In genomic region chr3:100708989-100709839, GRCh38 we compare ENCODE assay signal across 1 cellular context.
A peak's percentile ranks its signal among the peaks of the same experiment; 100 is the strongest.
TF ChIP-seq lines count a peak whose summit lies in the region.

Gene TFG, plus strand, starts transcription at chr3:100709494. Its CDS starts 4,192 bp downstream, at chr3:100713686.

TF ChIP-seq in HepG2, 621 proteins besides CTCF, POLR2A, EP300 and RAD21 (continued from another document and continues in another):
- TF ChIP-seq, protein P1, sequence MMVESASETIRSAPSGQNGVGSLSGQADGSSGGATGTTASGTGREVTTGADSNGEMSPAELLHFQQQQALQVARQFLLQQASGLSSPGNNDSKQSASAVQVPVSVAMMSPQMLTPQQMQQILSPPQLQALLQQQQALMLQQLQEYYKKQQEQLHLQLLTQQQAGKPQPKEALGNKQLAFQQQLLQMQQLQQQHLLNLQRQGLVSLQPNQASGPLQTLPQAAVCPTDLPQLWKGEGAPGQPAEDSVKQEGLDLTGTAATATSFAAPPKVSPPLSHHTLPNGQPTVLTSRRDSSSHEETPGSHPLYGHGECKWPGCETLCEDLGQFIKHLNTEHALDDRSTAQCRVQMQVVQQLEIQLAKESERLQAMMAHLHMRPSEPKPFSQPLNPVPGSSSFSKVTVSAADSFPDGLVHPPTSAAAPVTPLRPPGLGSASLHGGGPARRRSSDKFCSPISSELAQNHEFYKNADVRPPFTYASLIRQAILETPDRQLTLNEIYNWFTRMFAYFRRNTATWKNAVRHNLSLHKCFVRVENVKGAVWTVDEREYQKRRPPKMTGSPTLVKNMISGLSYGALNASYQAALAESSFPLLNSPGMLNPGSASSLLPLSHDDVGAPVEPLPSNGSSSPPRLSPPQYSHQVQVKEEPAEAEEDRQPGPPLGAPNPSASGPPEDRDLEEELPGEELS (CRISPR knock-in tag; IDR thresholded peaks at IDR 0.05) = 0 out of 2 replicates have a peak, but pooled peaks have one; percentile 34
- TF ChIP-seq, protein P2, sequence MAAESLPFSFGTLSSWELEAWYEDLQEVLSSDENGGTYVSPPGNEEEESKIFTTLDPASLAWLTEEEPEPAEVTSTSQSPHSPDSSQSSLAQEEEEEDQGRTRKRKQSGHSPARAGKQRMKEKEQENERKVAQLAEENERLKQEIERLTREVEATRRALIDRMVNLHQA (CRISPR knock-in tag; IDR thresholded peaks at IDR 0.05) = no peak
- 0 out of 2 replicates have a peak, but pooled peaks have one; percentile 12 for TF ChIP-seq HDAC2 (CRISPR knock-in tag; IDR thresholded peaks at IDR 0.05)
- TF ChIP-seq, protein P3, sequence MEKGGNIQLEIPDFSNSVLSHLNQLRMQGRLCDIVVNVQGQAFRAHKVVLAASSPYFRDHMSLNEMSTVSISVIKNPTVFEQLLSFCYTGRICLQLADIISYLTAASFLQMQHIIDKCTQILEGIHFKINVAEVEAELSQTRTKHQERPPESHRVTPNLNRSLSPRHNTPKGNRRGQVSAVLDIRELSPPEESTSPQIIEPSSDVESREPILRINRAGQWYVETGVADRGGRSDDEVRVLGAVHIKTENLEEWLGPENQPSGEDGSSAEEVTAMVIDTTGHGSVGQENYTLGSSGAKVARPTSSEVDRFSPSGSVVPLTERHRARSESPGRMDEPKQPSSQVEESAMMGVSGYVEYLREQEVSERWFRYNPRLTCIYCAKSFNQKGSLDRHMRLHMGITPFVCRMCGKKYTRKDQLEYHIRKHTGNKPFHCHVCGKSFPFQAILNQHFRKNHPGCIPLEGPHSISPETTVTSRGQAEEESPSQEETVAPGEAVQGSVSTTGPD (CRISPR knock-in tag; IDR thresholded peaks at IDR 0.05) = no peak
- TF ChIP-seq, protein P4, sequence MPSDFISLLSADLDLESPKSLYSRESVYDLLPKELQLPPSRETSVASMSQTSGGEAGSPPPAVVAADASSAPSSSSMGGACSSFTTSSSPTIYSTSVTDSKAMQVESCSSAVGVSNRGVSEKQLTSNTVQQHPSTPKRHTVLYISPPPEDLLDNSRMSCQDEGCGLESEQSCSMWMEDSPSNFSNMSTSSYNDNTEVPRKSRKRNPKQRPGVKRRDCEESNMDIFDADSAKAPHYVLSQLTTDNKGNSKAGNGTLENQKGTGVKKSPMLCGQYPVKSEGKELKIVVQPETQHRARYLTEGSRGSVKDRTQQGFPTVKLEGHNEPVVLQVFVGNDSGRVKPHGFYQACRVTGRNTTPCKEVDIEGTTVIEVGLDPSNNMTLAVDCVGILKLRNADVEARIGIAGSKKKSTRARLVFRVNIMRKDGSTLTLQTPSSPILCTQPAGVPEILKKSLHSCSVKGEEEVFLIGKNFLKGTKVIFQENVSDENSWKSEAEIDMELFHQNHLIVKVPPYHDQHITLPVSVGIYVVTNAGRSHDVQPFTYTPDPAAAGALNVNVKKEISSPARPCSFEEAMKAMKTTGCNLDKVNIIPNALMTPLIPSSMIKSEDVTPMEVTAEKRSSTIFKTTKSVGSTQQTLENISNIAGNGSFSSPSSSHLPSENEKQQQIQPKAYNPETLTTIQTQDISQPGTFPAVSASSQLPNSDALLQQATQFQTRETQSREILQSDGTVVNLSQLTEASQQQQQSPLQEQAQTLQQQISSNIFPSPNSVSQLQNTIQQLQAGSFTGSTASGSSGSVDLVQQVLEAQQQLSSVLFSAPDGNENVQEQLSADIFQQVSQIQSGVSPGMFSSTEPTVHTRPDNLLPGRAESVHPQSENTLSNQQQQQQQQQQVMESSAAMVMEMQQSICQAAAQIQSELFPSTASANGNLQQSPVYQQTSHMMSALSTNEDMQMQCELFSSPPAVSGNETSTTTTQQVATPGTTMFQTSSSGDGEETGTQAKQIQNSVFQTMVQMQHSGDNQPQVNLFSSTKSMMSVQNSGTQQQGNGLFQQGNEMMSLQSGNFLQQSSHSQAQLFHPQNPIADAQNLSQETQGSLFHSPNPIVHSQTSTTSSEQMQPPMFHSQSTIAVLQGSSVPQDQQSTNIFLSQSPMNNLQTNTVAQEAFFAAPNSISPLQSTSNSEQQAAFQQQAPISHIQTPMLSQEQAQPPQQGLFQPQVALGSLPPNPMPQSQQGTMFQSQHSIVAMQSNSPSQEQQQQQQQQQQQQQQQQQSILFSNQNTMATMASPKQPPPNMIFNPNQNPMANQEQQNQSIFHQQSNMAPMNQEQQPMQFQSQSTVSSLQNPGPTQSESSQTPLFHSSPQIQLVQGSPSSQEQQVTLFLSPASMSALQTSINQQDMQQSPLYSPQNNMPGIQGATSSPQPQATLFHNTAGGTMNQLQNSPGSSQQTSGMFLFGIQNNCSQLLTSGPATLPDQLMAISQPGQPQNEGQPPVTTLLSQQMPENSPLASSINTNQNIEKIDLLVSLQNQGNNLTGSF (CRISPR knock-in tag; IDR thresholded peaks at IDR 0.05) = peak; percentile 51; the same call in 1 of the 2 replicates
- TF ChIP-seq, protein P5, sequence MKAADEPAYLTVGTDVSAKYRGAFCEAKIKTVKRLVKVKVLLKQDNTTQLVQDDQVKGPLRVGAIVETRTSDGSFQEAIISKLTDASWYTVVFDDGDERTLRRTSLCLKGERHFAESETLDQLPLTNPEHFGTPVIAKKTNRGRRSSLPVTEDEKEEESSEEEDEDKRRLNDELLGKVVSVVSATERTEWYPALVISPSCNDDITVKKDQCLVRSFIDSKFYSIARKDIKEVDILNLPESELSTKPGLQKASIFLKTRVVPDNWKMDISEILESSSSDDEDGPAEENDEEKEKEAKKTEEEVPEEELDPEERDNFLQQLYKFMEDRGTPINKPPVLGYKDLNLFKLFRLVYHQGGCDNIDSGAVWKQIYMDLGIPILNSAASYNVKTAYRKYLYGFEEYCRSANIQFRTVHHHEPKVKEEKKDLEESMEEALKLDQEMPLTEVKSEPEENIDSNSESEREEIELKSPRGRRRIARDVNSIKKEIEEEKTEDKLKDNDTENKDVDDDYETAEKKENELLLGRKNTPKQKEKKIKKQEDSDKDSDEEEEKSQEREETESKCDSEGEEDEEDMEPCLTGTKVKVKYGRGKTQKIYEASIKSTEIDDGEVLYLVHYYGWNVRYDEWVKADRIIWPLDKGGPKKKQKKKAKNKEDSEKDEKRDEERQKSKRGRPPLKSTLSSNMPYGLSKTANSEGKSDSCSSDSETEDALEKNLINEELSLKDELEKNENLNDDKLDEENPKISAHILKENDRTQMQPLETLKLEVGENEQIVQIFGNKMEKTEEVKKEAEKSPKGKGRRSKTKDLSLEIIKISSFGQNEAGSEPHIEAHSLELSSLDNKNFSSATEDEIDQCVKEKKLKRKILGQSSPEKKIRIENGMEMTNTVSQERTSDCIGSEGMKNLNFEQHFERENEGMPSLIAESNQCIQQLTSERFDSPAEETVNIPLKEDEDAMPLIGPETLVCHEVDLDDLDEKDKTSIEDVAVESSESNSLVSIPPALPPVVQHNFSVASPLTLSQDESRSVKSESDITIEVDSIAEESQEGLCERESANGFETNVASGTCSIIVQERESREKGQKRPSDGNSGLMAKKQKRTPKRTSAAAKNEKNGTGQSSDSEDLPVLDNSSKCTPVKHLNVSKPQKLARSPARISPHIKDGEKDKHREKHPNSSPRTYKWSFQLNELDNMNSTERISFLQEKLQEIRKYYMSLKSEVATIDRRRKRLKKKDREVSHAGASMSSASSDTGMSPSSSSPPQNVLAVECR (CRISPR knock-in tag; IDR thresholded peaks at IDR 0.05; ENCODE audit: borderline replicate concordance) = peak; percentile 71; the same call in 1 of the 2 replicates
- TF ChIP-seq RXRB (CRISPR knock-in tag; IDR thresholded peaks at IDR 0.05; ENCODE audit: borderline replicate concordance) = peak; percentile 45
- TF ChIP-seq, protein P6, sequence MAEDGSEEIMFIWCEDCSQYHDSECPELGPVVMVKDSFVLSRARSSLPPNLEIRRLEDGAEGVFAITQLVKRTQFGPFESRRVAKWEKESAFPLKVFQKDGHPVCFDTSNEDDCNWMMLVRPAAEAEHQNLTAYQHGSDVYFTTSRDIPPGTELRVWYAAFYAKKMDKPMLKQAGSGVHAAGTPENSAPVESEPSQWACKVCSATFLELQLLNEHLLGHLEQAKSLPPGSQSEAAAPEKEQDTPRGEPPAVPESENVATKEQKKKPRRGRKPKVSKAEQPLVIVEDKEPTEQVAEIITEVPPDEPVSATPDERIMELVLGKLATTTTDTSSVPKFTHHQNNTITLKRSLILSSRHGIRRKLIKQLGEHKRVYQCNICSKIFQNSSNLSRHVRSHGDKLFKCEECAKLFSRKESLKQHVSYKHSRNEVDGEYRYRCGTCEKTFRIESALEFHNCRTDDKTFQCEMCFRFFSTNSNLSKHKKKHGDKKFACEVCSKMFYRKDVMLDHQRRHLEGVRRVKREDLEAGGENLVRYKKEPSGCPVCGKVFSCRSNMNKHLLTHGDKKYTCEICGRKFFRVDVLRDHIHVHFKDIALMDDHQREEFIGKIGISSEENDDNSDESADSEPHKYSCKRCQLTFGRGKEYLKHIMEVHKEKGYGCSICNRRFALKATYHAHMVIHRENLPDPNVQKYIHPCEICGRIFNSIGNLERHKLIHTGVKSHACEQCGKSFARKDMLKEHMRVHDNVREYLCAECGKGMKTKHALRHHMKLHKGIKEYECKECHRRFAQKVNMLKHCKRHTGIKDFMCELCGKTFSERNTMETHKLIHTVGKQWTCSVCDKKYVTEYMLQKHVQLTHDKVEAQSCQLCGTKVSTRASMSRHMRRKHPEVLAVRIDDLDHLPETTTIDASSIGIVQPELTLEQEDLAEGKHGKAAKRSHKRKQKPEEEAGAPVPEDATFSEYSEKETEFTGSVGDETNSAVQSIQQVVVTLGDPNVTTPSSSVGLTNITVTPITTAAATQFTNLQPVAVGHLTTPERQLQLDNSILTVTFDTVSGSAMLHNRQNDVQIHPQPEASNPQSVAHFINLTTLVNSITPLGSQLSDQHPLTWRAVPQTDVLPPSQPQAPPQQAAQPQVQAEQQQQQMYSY (CRISPR knock-in tag; IDR thresholded peaks at IDR 0.05) = no peak
- no peak for TF ChIP-seq ZNF550 (CRISPR knock-in tag; IDR thresholded peaks at IDR 0.05; ENCODE audit: borderline replicate concordance)
- TF ChIP-seq KLF11 (CRISPR knock-in tag; IDR thresholded peaks at IDR 0.05) = peak; percentile 88
- no peak; the same call in none of the 2 replicates for TF ChIP-seq TFE3 (CRISPR knock-in tag; IDR thresholded peaks at IDR 0.05)
- TF ChIP-seq NR0B2 (CRISPR knock-in tag; IDR thresholded peaks at IDR 0.05) = 0 out of 2 replicates have a peak, but pooled peaks have one; percentile 26
- TF ChIP-seq MEIS2 (CRISPR knock-in tag; IDR thresholded peaks at IDR 0.05) = peak; percentile 29; the same call in 1 of the 2 replicates
- peak; percentile 90 for TF ChIP-seq ZMAT3 (CRISPR knock-in tag; conservative IDR thresholded peaks at IDR 0.05)
- TF ChIP-seq, protein P7, sequence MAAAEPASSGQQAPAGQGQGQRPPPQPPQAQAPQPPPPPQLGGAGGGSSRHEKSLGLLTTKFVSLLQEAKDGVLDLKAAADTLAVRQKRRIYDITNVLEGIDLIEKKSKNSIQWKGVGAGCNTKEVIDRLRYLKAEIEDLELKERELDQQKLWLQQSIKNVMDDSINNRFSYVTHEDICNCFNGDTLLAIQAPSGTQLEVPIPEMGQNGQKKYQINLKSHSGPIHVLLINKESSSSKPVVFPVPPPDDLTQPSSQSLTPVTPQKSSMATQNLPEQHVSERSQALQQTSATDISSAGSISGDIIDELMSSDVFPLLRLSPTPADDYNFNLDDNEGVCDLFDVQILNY (CRISPR knock-in tag; conservative IDR thresholded peaks at IDR 0.05) = 0 out of 2 replicates have a peak, but pooled peaks have one; percentile 61
- TF ChIP-seq HNRNPLL (IDR thresholded peaks at IDR 0.05; ENCODE audit: low read depth, low read length, poor library complexity, severe bottlenecking) = peak; percentile 75
- TF ChIP-seq ZNF331 (CRISPR knock-in tag; IDR thresholded peaks at IDR 0.05) = 0 out of 2 replicates have a peak, but pooled peaks have one; percentile 67
- TF ChIP-seq ZNF329 (CRISPR knock-in tag; IDR thresholded peaks at IDR 0.05; ENCODE audit: low read depth) = peak; percentile 75; the same call in 1 of the 2 replicates
- TF ChIP-seq ZNF776 (CRISPR knock-in tag; IDR thresholded peaks at IDR 0.05) = peak; percentile 89
- TF ChIP-seq, protein P8, sequence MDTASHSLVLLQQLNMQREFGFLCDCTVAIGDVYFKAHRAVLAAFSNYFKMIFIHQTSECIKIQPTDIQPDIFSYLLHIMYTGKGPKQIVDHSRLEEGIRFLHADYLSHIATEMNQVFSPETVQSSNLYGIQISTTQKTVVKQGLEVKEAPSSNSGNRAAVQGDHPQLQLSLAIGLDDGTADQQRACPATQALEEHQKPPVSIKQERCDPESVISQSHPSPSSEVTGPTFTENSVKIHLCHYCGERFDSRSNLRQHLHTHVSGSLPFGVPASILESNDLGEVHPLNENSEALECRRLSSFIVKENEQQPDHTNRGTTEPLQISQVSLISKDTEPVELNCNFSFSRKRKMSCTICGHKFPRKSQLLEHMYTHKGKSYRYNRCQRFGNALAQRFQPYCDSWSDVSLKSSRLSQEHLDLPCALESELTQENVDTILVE (CRISPR knock-in tag; IDR thresholded peaks at IDR 0.05) = peak; percentile 46; the same call in 1 of the 2 replicates
- peak; percentile 26; the same call in 1 of the 2 replicates for TF ChIP-seq MAFF (IDR thresholded peaks at IDR 0.05; ENCODE audit: low read depth, low read length)
- TF ChIP-seq, protein P9, sequence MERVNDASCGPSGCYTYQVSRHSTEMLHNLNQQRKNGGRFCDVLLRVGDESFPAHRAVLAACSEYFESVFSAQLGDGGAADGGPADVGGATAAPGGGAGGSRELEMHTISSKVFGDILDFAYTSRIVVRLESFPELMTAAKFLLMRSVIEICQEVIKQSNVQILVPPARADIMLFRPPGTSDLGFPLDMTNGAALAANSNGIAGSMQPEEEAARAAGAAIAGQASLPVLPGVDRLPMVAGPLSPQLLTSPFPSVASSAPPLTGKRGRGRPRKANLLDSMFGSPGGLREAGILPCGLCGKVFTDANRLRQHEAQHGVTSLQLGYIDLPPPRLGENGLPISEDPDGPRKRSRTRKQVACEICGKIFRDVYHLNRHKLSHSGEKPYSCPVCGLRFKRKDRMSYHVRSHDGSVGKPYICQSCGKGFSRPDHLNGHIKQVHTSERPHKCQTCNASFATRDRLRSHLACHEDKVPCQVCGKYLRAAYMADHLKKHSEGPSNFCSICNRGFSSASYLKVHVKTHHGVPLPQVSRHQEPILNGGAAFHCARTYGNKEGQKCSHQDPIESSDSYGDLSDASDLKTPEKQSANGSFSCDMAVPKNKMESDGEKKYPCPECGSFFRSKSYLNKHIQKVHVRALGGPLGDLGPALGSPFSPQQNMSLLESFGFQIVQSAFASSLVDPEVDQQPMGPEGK (CRISPR knock-in tag; IDR thresholded peaks at IDR 0.05) = peak; percentile 61
- no peak for TF ChIP-seq IKZF4 (CRISPR knock-in tag; IDR thresholded peaks at IDR 0.05; ENCODE audit: borderline replicate concordance, low read depth, not compliant biosample characterization)
- peak; percentile 82 for TF ChIP-seq PHF20 (CRISPR knock-in tag; IDR thresholded peaks at IDR 0.05)
- TF ChIP-seq ZNF34 (CRISPR knock-in tag; IDR thresholded peaks at IDR 0.05; ENCODE audit: borderline replicate concordance) = 0 out of 2 replicates have a peak, but pooled peaks have one; percentile 79
- 0 out of 2 replicates have a peak, but pooled peaks have one; percentile 19 for TF ChIP-seq ZNF20 (CRISPR knock-in tag; IDR thresholded peaks at IDR 0.05)
